ENCODE assay signal across 1 cellular context in genomic region chr9:114908104-114908621, GRCh38.
TF ChIP-seq lines count a peak whose summit lies in the region.

No MANE protein-coding gene starts in this region.

TF ChIP-seq in GM12878, 131 proteins besides CTCF, POLR2A, EP300 and RAD21:
- TF ChIP-seq HDAC2 (IDR thresholded peaks at IDR 0.05) (no peak), TCF12 (IDR thresholded peaks at IDR 0.05; ENCODE audit: low read depth, low read length) (0 out of 2 replicates have a peak, but pooled peaks have one; percentile 42), GABPA (IDR thresholded peaks at IDR 0.05; ENCODE audit: low read depth) (peak; percentile 9; the same call in 1 of the 2 replicates), RUNX3 (IDR thresholded peaks at IDR 0.05; ENCODE audit: low read length) (peak; percentile 37; the same call in 1 of the 2 replicates), FOXM1 (IDR thresholded peaks at IDR 0.05; ENCODE audit: low read depth, low read length) (0 out of 2 replicates have a peak, but pooled peaks have one; percentile 41), MTA3 (IDR thresholded peaks at IDR 0.05; ENCODE audit: borderline replicate concordance, low read length) (no peak), HSF1 (IDR thresholded peaks at IDR 0.05; ENCODE audit: low read depth, low read length) (no peak)
